In the genomic region with DNA sequence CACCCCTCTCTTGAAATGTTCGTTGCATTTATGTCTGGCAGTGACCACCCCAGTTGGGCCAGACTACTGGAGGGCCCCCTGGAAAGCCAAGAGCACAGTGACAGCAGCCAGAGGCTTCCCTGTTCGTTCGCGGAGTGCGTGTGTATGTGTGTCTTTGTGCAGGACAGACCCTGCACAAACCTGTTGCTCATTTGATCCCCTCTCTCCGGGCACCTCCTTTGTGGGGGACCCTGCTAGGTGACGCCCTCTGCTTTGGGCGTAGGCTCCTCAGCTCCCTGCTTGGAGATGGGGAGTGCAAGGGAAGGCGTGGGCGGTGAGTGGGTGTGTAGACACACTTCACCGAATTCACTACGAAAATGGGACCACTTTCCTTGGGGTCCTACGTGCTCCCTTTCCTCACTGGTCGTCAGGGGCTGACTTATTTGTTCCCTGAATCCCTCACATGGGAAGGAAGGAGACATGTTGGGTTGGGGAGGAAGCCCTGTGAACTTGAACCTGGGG, we compare ENCODE assay signal across 20 cellular contexts. TPM values are rescaled to one million over a fixed set of nuclear protein-coding genes. Genes with fewer than 3 reads are reported as not detected.
DNase-seq lines count a peak whose midpoint lies in the region; ATAC-seq and TF ChIP-seq lines count a peak whose summit lies in the region.
"Had no signal": no experiment of that assay in that cellular context is flagged by ENCODE, and none has a peak within 500 bp of the region (broad histone marks: within the 10 kb centered on the region; RNA-seq: fewer than 3 reads in every experiment).

No MANE protein-coding gene starts in this region.

- H3K9ac ChIP-seq in HUES48 (ENCODE audit: low read depth, low read length) (no peak overlapping the region), colonic mucosa (ENCODE audit: low read depth in 2 of 2, low read length in 2 of 2) (peak overlapping the region in 1 of 2 donors; percentile 46)

- in situ Hi-C loops in gastrocnemius medialis (cut with MboI; ENCODE audit: low sequenced_read_pairs in 4 of 4) (loop anchor here in 2 of 4 donors (10.0 kb wide), 1 partner anchor 50 kb away; no protein-coding TSS in a partner anchor), HAP-1 (cut with MboI; ENCODE audit: low sequenced_read_pairs) (loop anchor here (10.0 kb wide), 1 partner anchor 180 kb away; no protein-coding TSS in a partner anchor)

- no peak for ATAC-seq in gastrocnemius medialis
- ATAC-seq in HG02610 (IDR thresholded peaks at IDR 0.05; ENCODE audit: unreplicated experiment): no peak
- no peak for ATAC-seq in GM19324 (IDR thresholded peaks at IDR 0.05; ENCODE audit: low FRiP score, unreplicated experiment)
- ATAC-seq: effector memory CD8-positive, alpha-beta T cell had no signal

- TF ChIP-seq POLR2A in gastrocnemius medialis (IDR thresholded peaks at IDR 0.05): no peak

- H3K9me3 ChIP-seq in HUES48 (ENCODE audit: control insufficient read depth, insufficient read depth, low read length): no peaks in the 10 kb centered on the region
- no peaks in the 10 kb centered on the region for H3K9me3 ChIP-seq in colonic mucosa
- H3K9me3 ChIP-seq in gastrocnemius medialis: no peaks in the 10 kb centered on the region
- H3K9me3 ChIP-seq in HAP-1: no peaks in the 10 kb centered on the region
- H3K9me3 ChIP-seq: adrenal gland, neutrophil had no signal

- peak overlapping the region; percentile 81 for H3K27ac ChIP-seq in HUES48 (ENCODE audit: low read depth, low read length)
- peak overlapping the region; percentile 82 for H3K27ac ChIP-seq in colonic mucosa
- no peak overlapping the region for H3K27ac ChIP-seq in gastrocnemius medialis
- H3K27ac ChIP-seq: adrenal gland, neutrophil, PC-9 had no signal

- intact Hi-C loops in colonic mucosa (cut with DNase I): loop anchor here (1.0 to 10.0 kb wide), 3 partner anchors 47 to 177 kb away; a partner anchor contains a TSS
- intact Hi-C loops in gastrocnemius medialis (cut with DNase I; ENCODE audit: low total_unique reads): loop anchor here (1.0 to 2.0 kb wide), 3 partner anchors 47 to 178 kb away; no protein-coding TSS in a partner anchor

- peaks cover 31% of the 10 kb centered on the region for H3K36me3 ChIP-seq in HUES48 (ENCODE audit: control insufficient read depth, insufficient read depth, low read length)
- no peaks in the 10 kb centered on the region for H3K36me3 ChIP-seq in colonic mucosa
- peaks cover 0 to 26% of the 10 kb centered on the region in 2 donors for H3K36me3 ChIP-seq in gastrocnemius medialis
- H3K36me3 ChIP-seq in HAP-1 (replicated peaks): peaks cover 49% of the 10 kb centered on the region

- TF ChIP-seq CTCF in colonic mucosa (IDR thresholded peaks at IDR 0.05) (no peak), gastrocnemius medialis (IDR thresholded peaks at IDR 0.05 in 4 of 5, conservative IDR thresholded peaks at IDR 0.05 in 1 of 5) (no peak)

- no peak for DNase-seq in colonic mucosa
- DNase-seq in left kidney (ENCODE audit: low read depth, low spot score): peak; percentile 9
- no peak for DNase-seq in gastrocnemius medialis
- DNase-seq in HAP-1 (ENCODE audit: low spot score in 2 of 2): no peak
- DNase-seq: activated CD4-positive, alpha-beta T cell treated with anti-CD3 and anti-CD28 coated beads for 1 hour; activated CD8-positive, alpha-beta memory T cell treated with anti-CD3 and anti-CD28 coated beads, Interleukin-2, amount 10 ng/mL, durations not matched to agents 7 days and 5 days; adrenal gland; NCI-H2171 treated with DMSO at 0.1 percent for 48 hours; NCI-H748 treated with DMSO at 0.1 percent for 48 hours; PC-9; stimulated activated CD4-positive, alpha-beta T cell treated with anti-CD3 and anti-CD28 coated beads, Interleukin-2, amount 100 ng/mL, for 48 hours had no signal

- H3K27me3 ChIP-seq in HUES48 (ENCODE audit: control insufficient read depth, insufficient read depth, low read length): peaks cover 18% of the 10 kb centered on the region
- H3K27me3 ChIP-seq in colonic mucosa: no peaks in the 10 kb centered on the region
- H3K27me3 ChIP-seq in gastrocnemius medialis: no peaks in the 10 kb centered on the region
- no peaks in the 10 kb centered on the region for H3K27me3 ChIP-seq in HAP-1 (ENCODE audit: low read depth)
- H3K27me3 ChIP-seq: adrenal gland, neutrophil had no signal

- H3K4me1 ChIP-seq in HUES48 (ENCODE audit: control insufficient read depth, insufficient read depth, low read length) (peaks cover 10% of the 10 kb centered on the region; the same call in 1 of the 2 replicates), colonic mucosa (peaks cover 4% of the 10 kb centered on the region), gastrocnemius medialis (peaks cover 4 to 22% of the 10 kb centered on the region in 2 donors), HAP-1 (no peaks in the 10 kb centered on the region)

- H3K4me3 ChIP-seq in HUES48 (ENCODE audit: low read depth, low read length) (peak overlapping the region; percentile 75), colonic mucosa (peak overlapping the region; percentile 37), gastrocnemius medialis (peak overlapping the region; percentile 49 to 58 (median 55)), HAP-1 (no peak overlapping the region)
- H3K4me3 ChIP-seq: PC-9 had no signal

RNA-seq across cellular contexts. Expression of a gene that starts 38.7 kb away (rescaled TPM):
- 10 to 100 TPM; 50.8 to 79.2 TPM for total RNA-seq in colonic mucosa
- total RNA-seq in gastrocnemius medialis: 10 to 100 TPM; 31.1 to 65.3 (median 36.3) TPM

RNA-seq across cellular contexts. Expression of a gene that starts 41.7 kb away (rescaled TPM):
- total RNA-seq in colonic mucosa (100 to 1,000 TPM in 1 of 2 donors, 10 to 100 TPM in 1; 73.4 to 103 TPM), gastrocnemius medialis (100 to 1,000 TPM in 2 of 4 donors, 10 to 100 TPM in 2; 55.5 to 137 (median 97.4) TPM)

RNA-seq across cellular contexts. Expression of a gene that starts 42.5 kb away (rescaled TPM):
- total RNA-seq in colonic mucosa: not detected
- total RNA-seq in gastrocnemius medialis: under 1 TPM in 1 of 4 donors, not detected in 3; 0.58 TPM
- total RNA-seq: activated CD8-positive, alpha-beta memory T cell treated with anti-CD3 and anti-CD28 coated beads, Interleukin-2, amount 10 ng/mL, durations not matched to agents 7 days and 5 days; adrenal gland; B cell; lung microvascular endothelial cell; PC-9; sciatic nerve; temporal lobe had no signal

RNA-seq across cellular contexts. Expression of a gene that starts 44.3 kb away (rescaled TPM):
- total RNA-seq in colonic mucosa: 100 to 1,000 TPM in 1 of 2 donors, 10 to 100 TPM in 1; 67.0 to 149 TPM
- 100 to 1,000 TPM; 108 to 181 (median 141) TPM for total RNA-seq in gastrocnemius medialis

Comparison
In these comparisons a context has a peak if more than half of its experiments do, and no peak if none do; other contexts are left out.
1. H3K27ac ChIP-seq: peak in HUES48 (single experiment) and colonic mucosa (single experiment); none in gastrocnemius medialis (0 of 4).